In genomic region chr15:60426870-60427528, GRCh38 we compare ENCODE assay signal across 13 cellular contexts. TPM values are rescaled to one million over a fixed set of nuclear protein-coding genes. Genes with fewer than 3 reads are reported as not detected.
DNase-seq lines count a peak whose midpoint lies in the region; ATAC-seq and TF ChIP-seq lines count a peak whose summit lies in the region.
"Had no signal": no experiment of that assay in that cellular context is flagged by ENCODE, and none has a peak within 500 bp of the region (broad histone marks: within the 10 kb centered on the region; RNA-seq: fewer than 3 reads in every experiment).

No MANE protein-coding gene starts in this region.

- H3K4me3 ChIP-seq in epithelial cell of esophagus (ENCODE audit: low read length) (no peak overlapping the region), lower lobe of right lung (no peak overlapping the region), upper lobe of right lung (no peak overlapping the region), endodermal cell (ENCODE audit: low read length) (no peak overlapping the region)

- H3K4me1 Mint-ChIP-seq in activated CD4-positive, alpha-beta T cell treated with anti-CD3 and anti-CD28 coated beads for 36 hours: peaks cover 18% of the 10 kb centered on the region
- H3K4me1 Mint-ChIP-seq in activated CD4-positive, alpha-beta T cell treated with anti-CD3 and anti-CD28 coated beads, Interleukin-2, amount 10 ng/mL, durations not matched to agents 24 days and 14 days: peaks cover 9% of the 10 kb centered on the region
- H3K4me1 Mint-ChIP-seq in endodermal cell: peaks cover 16% of the 10 kb centered on the region

- DNase-seq in activated CD4-positive, alpha-beta T cell treated with anti-CD3 and anti-CD28 coated beads for 36 hours: no peak
- DNase-seq in activated CD4-positive, alpha-beta T cell treated with anti-CD3 and anti-CD28 coated beads, Interleukin-2, amount 10 ng/mL, durations not matched to agents 24 days and 14 days: no peak
- DNase-seq in epithelial cell of esophagus (ENCODE audit: low read depth) (peak; percentile 71), lower lobe of right lung (no peak), upper lobe of right lung (no peak), endodermal cell (no peak), midbrain (lab: John Stamatoyannopoulos, UW) (no peak)
- DNase-seq: amygdala; NCI-H526 treated with DMSO at 0.1 percent for 48 hours; stimulated activated CD4-positive, alpha-beta T cell treated with anti-CD3 and anti-CD28 coated beads, Interleukin-15, amount 100 ng/mL, for 24 hours; stimulated activated naive CD4-positive, alpha-beta T cell had no signal

- peak; percentile 57 for ATAC-seq in activated CD4-positive, alpha-beta T cell treated with anti-CD3 and anti-CD28 coated beads for 36 hours
- peak; percentile 39 for ATAC-seq in lower lobe of right lung
- ATAC-seq in upper lobe of right lung: no peak
- ATAC-seq in HG03378 (IDR thresholded peaks at IDR 0.05; ENCODE audit: unreplicated experiment): no peak

- H3K9me3 Mint-ChIP-seq in activated CD4-positive, alpha-beta T cell treated with anti-CD3 and anti-CD28 coated beads for 36 hours (ENCODE audit: low read depth): no peaks in the 10 kb centered on the region
- no peaks in the 10 kb centered on the region for H3K9me3 Mint-ChIP-seq in activated CD4-positive, alpha-beta T cell treated with anti-CD3 and anti-CD28 coated beads, Interleukin-2, amount 10 ng/mL, durations not matched to agents 24 days and 14 days
- H3K9me3 Mint-ChIP-seq in endodermal cell: no peaks in the 10 kb centered on the region

- peak overlapping the region; percentile 51 for H3K27ac ChIP-seq in lower lobe of right lung
- H3K27ac ChIP-seq in upper lobe of right lung: peak overlapping the region; percentile 26
- no peak overlapping the region for H3K27ac ChIP-seq in endodermal cell (ENCODE audit: low read depth, low read length)
- H3K27ac ChIP-seq: 22Rv1 had no signal

- CTCF ChIA-PET in activated CD4-positive, alpha-beta T cell treated with anti-CD3 and anti-CD28 coated beads for 36 hours (lab: Charles Lee): interaction anchor here (1.3 to 1.7 kb wide), 2 partner anchors 17 to 64 kb away, joined by 3 to 5 read pairs; no protein-coding TSS in a partner anchor

- POLR2A ChIA-PET in activated CD4-positive, alpha-beta T cell treated with anti-CD3 and anti-CD28 coated beads for 36 hours (lab: Charles Lee): interaction anchor here (0.6 kb wide), 1 partner anchor 9 kb away, joined by 4 read pairs; no protein-coding TSS in a partner anchor

- no peak overlapping the region for H3K9ac ChIP-seq in endodermal cell (ENCODE audit: extremely low read depth, low read length, poor library complexity, severe bottlenecking)

- H3K4me1 ChIP-seq in lower lobe of right lung (peaks cover 23% of the 10 kb centered on the region), upper lobe of right lung (peaks cover 6% of the 10 kb centered on the region), endodermal cell (ENCODE audit: control insufficient read depth, insufficient read depth, low read length) (no peaks in the 10 kb centered on the region)

- no peaks in the 10 kb centered on the region for H3K27me3 Mint-ChIP-seq in activated CD4-positive, alpha-beta T cell treated with anti-CD3 and anti-CD28 coated beads for 36 hours
- no peaks in the 10 kb centered on the region for H3K27me3 Mint-ChIP-seq in activated CD4-positive, alpha-beta T cell treated with anti-CD3 and anti-CD28 coated beads, Interleukin-2, amount 10 ng/mL, durations not matched to agents 24 days and 14 days
- H3K27me3 Mint-ChIP-seq in endodermal cell (ENCODE audit: insufficient read depth): no peaks in the 10 kb centered on the region

- H3K9me3 ChIP-seq in lower lobe of right lung (no peaks in the 10 kb centered on the region), upper lobe of right lung (no peaks in the 10 kb centered on the region), endodermal cell (ENCODE audit: control insufficient read depth, low read length) (no peaks in the 10 kb centered on the region)

- peaks cover 24% of the 10 kb centered on the region for H3K36me3 Mint-ChIP-seq in activated CD4-positive, alpha-beta T cell treated with anti-CD3 and anti-CD28 coated beads for 36 hours (ENCODE audit: low read depth)
- peaks cover 36% of the 10 kb centered on the region for H3K36me3 Mint-ChIP-seq in activated CD4-positive, alpha-beta T cell treated with anti-CD3 and anti-CD28 coated beads, Interleukin-2, amount 10 ng/mL, durations not matched to agents 24 days and 14 days (ENCODE audit: low read depth)
- H3K36me3 Mint-ChIP-seq in endodermal cell (ENCODE audit: low read depth): peaks cover 33% of the 10 kb centered on the region

- intact Hi-C loops in activated CD4-positive, alpha-beta T cell treated with anti-CD3 and anti-CD28 coated beads for 36 hours (cut with DNase I, micrococcal nuclease): no loop called here
- intact Hi-C loops in activated CD4-positive, alpha-beta T cell treated with anti-CD3 and anti-CD28 coated beads, Interleukin-2, amount 10 ng/mL, durations not matched to agents 24 days and 14 days (cut with micrococcal nuclease): no loop called here
- intact Hi-C loops in lower lobe of right lung (cut with DNase I) (no loop called here), upper lobe of right lung (cut with DNase I) (no loop called here)

- 88 to 90% methylated on average over 2 to 3 of the region's 3 CpGs for WGBS in endodermal cell (ENCODE audit: insufficient coverage in 1 of 2, insufficient read length in 1 of 2), 2 experiments

- TF ChIP-seq CTCF in epithelial cell of esophagus (IDR thresholded peaks at IDR 0.05; ENCODE audit: insufficient read depth, low read depth, low read length, missing control alignments) (no peak), lower lobe of right lung (IDR thresholded peaks at IDR 0.05) (no peak), upper lobe of right lung (IDR thresholded peaks at IDR 0.05) (no peak), endodermal cell (conservative IDR thresholded peaks at IDR 0.05) (no peak)

- no peak overlapping the region for H3K4me3 Mint-ChIP-seq in activated CD4-positive, alpha-beta T cell treated with anti-CD3 and anti-CD28 coated beads for 36 hours
- H3K4me3 Mint-ChIP-seq in activated CD4-positive, alpha-beta T cell treated with anti-CD3 and anti-CD28 coated beads, Interleukin-2, amount 10 ng/mL, durations not matched to agents 24 days and 14 days: no peak overlapping the region
- no peak overlapping the region for H3K4me3 Mint-ChIP-seq in endodermal cell

- H3K27ac Mint-ChIP-seq in activated CD4-positive, alpha-beta T cell treated with anti-CD3 and anti-CD28 coated beads for 36 hours: no peak overlapping the region
- H3K27ac Mint-ChIP-seq in activated CD4-positive, alpha-beta T cell treated with anti-CD3 and anti-CD28 coated beads, Interleukin-2, amount 10 ng/mL, durations not matched to agents 24 days and 14 days: no peak overlapping the region
- no peak overlapping the region for H3K27ac Mint-ChIP-seq in endodermal cell

- H3K27me3 ChIP-seq in lower lobe of right lung (ENCODE audit: low read depth) (no peaks in the 10 kb centered on the region), upper lobe of right lung (no peaks in the 10 kb centered on the region), endodermal cell (ENCODE audit: control insufficient read depth, insufficient read depth, low read length, poor library complexity, severe bottlenecking) (no peaks in the 10 kb centered on the region)

- H3K36me3 ChIP-seq in lower lobe of right lung (peaks cover 33% of the 10 kb centered on the region), upper lobe of right lung (peaks cover 29% of the 10 kb centered on the region), endodermal cell (ENCODE audit: control insufficient read depth, insufficient read depth, low read length) (peaks cover 59% of the 10 kb centered on the region)

RNA-seq across cellular contexts. Expression of gene ANXA2, which starts 29.2 kb away (rescaled TPM):
- 10 to 100 TPM; 65.9 to 80.2 TPM for total RNA-seq in activated CD4-positive, alpha-beta T cell treated with anti-CD3 and anti-CD28 coated beads for 36 hours
- total RNA-seq in activated CD4-positive, alpha-beta T cell treated with anti-CD3 and anti-CD28 coated beads, Interleukin-2, amount 10 ng/mL, durations not matched to agents 24 days and 14 days: 214 and 225 TPM in 2 replicates
- total RNA-seq in lower lobe of right lung: 834 TPM
- total RNA-seq in upper lobe of right lung: 818 TPM
- total RNA-seq in endodermal cell: 100 to 1,000 TPM; 355 to 392 TPM
- 280 TPM for polyA plus RNA-seq in endodermal cell (2013, experiment 1 of 2)
- 311 TPM for polyA plus RNA-seq in endodermal cell (2013, experiment 2 of 2)

RNA-seq across cellular contexts. Expression of gene ICE2, which starts 51.9 kb away (rescaled TPM):
- total RNA-seq in activated CD4-positive, alpha-beta T cell treated with anti-CD3 and anti-CD28 coated beads for 36 hours: 10 to 100 TPM; 72.8 to 81.6 TPM
- total RNA-seq in activated CD4-positive, alpha-beta T cell treated with anti-CD3 and anti-CD28 coated beads, Interleukin-2, amount 10 ng/mL, durations not matched to agents 24 days and 14 days: 55.4 and 62.6 TPM in 2 replicates
- total RNA-seq in lower lobe of right lung (39.5 TPM), upper lobe of right lung (49.9 TPM), endodermal cell (10 to 100 TPM; 89.4 to 99.7 TPM)
- 70.5 TPM for polyA plus RNA-seq in endodermal cell (2013, experiment 1 of 2)
- polyA plus RNA-seq in endodermal cell (2013, experiment 2 of 2): 74.9 TPM

Comparison
In these comparisons a context has a peak if more than half of its experiments do, and no peak if none do; other contexts are left out.
1. ATAC-seq: peak in activated CD4-positive, alpha-beta T cell treated with anti-CD3 and anti-CD28 coated beads for 36 hours (single experiment) and lower lobe of right lung (2 of 2); none in upper lobe of right lung (single experiment) and HG03378 (single experiment).